7 cellular contexts compared by ENCODE assay signal in the genomic region with DNA sequence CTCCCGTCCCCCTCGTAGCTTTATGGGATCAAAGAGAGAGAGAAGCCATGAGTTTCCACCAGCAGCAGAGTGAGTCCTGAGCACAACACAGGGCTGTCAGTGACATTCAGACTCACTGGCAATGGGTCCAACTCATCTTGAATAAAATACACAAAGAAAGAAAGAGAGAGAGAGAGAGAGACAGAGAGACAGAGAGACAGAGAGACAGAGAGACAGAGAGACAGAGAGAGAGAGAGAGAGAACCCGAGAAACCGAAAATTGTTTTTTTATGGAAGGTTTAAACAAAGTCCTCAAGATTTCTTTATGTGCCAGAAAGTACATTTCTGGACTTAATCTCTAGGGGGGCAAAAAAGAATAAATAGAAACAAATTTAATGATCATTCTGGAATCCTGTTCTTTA.
"Had no signal": no experiment of that assay in that cellular context is flagged by ENCODE, and none has a peak within 500 bp of the region (broad histone marks: within the 10 kb centered on the region; RNA-seq: fewer than 3 reads in every experiment).

No MANE protein-coding gene starts in this region.

- H3K9me3 Mint-ChIP-seq: IgD-negative memory B cell had no signal

- H3K27me3 Mint-ChIP-seq: IgD-negative memory B cell had no signal

- H3K4me3 Mint-ChIP-seq: IgD-negative memory B cell had no signal

- H3K4me1 Mint-ChIP-seq: IgD-negative memory B cell had no signal

- ATAC-seq: HepG2, K562 had no signal

- H3K27ac Mint-ChIP-seq: IgD-negative memory B cell had no signal

- H3K27ac ChIP-seq: HL-60 had no signal

- DNase-seq: IMR-90, KBM-7, KG1 had no signal

- H3K4me3 ChIP-seq: K562 had no signal
